1 cellular context compared by ENCODE assay signal in the genomic region with DNA sequence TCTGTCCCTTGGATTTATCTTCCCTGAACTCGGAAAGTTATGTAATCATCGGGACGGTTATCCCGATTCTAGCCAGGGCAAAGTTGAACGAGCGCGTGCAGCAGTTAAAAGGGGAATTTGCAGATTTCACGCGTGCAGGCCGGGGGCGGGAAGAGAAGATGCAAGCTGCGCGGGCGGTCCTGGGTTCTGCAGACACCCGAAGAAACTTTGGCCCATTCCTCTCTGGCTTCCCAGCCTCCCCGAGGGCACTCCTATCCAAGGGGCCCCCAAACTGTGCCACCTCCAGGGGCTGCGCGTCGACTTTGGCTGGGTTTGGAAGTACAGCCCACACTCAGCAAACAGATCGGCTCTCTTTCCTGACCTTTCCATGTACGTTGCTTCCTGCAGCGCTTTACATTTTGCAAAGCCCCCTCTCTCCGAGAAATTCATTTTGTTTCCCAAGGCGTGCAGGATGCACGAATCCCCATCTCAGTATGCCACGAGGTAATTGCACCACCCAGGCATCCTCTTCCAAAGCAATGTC.
TF ChIP-seq lines count a peak whose summit lies in the region.

No MANE protein-coding gene starts in this region.

TF ChIP-seq in K562, 482 proteins besides CTCF, POLR2A, EP300 and RAD21:
- TF ChIP-seq NR2C1 (IDR thresholded peaks at IDR 0.05), result peak; percentile 31; the same call in 1 of the 2 replicates
- peak; percentile 28; the same call in 1 of the 2 replicates for TF ChIP-seq NR2C1 (tag; IDR thresholded peaks at IDR 0.05)
- TF ChIP-seq, protein P1, sequence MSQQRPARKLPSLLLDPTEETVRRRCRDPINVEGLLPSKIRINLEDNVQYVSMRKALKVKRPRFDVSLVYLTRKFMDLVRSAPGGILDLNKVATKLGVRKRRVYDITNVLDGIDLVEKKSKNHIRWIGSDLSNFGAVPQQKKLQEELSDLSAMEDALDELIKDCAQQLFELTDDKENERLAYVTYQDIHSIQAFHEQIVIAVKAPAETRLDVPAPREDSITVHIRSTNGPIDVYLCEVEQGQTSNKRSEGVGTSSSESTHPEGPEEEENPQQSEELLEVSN (IDR thresholded peaks at IDR 0.05; ENCODE audit: borderline replicate concordance in 1 of 2, extremely low read depth in 1 of 2, insufficient read depth in 1 of 2, insufficient read length in 1 of 2, low read depth in 1 of 2, low read length in 1 of 2, poor library complexity in 1 of 2, severe bottlenecking in 1 of 2), result peak; percentile 37 to 86
- 0 out of 2 replicates have a peak, but pooled peaks have one; percentile 20 for TF ChIP-seq EGR1 (conservative IDR thresholded peaks at IDR 0.05)
- TF ChIP-seq NR2C2 (CRISPR knock-in tag; IDR thresholded peaks at IDR 0.05), result no peak
- TF ChIP-seq NR2C2 (tag; IDR thresholded peaks at IDR 0.05), result peak; percentile 61; the same call in 1 of the 2 replicates
- TF ChIP-seq, protein P2, sequence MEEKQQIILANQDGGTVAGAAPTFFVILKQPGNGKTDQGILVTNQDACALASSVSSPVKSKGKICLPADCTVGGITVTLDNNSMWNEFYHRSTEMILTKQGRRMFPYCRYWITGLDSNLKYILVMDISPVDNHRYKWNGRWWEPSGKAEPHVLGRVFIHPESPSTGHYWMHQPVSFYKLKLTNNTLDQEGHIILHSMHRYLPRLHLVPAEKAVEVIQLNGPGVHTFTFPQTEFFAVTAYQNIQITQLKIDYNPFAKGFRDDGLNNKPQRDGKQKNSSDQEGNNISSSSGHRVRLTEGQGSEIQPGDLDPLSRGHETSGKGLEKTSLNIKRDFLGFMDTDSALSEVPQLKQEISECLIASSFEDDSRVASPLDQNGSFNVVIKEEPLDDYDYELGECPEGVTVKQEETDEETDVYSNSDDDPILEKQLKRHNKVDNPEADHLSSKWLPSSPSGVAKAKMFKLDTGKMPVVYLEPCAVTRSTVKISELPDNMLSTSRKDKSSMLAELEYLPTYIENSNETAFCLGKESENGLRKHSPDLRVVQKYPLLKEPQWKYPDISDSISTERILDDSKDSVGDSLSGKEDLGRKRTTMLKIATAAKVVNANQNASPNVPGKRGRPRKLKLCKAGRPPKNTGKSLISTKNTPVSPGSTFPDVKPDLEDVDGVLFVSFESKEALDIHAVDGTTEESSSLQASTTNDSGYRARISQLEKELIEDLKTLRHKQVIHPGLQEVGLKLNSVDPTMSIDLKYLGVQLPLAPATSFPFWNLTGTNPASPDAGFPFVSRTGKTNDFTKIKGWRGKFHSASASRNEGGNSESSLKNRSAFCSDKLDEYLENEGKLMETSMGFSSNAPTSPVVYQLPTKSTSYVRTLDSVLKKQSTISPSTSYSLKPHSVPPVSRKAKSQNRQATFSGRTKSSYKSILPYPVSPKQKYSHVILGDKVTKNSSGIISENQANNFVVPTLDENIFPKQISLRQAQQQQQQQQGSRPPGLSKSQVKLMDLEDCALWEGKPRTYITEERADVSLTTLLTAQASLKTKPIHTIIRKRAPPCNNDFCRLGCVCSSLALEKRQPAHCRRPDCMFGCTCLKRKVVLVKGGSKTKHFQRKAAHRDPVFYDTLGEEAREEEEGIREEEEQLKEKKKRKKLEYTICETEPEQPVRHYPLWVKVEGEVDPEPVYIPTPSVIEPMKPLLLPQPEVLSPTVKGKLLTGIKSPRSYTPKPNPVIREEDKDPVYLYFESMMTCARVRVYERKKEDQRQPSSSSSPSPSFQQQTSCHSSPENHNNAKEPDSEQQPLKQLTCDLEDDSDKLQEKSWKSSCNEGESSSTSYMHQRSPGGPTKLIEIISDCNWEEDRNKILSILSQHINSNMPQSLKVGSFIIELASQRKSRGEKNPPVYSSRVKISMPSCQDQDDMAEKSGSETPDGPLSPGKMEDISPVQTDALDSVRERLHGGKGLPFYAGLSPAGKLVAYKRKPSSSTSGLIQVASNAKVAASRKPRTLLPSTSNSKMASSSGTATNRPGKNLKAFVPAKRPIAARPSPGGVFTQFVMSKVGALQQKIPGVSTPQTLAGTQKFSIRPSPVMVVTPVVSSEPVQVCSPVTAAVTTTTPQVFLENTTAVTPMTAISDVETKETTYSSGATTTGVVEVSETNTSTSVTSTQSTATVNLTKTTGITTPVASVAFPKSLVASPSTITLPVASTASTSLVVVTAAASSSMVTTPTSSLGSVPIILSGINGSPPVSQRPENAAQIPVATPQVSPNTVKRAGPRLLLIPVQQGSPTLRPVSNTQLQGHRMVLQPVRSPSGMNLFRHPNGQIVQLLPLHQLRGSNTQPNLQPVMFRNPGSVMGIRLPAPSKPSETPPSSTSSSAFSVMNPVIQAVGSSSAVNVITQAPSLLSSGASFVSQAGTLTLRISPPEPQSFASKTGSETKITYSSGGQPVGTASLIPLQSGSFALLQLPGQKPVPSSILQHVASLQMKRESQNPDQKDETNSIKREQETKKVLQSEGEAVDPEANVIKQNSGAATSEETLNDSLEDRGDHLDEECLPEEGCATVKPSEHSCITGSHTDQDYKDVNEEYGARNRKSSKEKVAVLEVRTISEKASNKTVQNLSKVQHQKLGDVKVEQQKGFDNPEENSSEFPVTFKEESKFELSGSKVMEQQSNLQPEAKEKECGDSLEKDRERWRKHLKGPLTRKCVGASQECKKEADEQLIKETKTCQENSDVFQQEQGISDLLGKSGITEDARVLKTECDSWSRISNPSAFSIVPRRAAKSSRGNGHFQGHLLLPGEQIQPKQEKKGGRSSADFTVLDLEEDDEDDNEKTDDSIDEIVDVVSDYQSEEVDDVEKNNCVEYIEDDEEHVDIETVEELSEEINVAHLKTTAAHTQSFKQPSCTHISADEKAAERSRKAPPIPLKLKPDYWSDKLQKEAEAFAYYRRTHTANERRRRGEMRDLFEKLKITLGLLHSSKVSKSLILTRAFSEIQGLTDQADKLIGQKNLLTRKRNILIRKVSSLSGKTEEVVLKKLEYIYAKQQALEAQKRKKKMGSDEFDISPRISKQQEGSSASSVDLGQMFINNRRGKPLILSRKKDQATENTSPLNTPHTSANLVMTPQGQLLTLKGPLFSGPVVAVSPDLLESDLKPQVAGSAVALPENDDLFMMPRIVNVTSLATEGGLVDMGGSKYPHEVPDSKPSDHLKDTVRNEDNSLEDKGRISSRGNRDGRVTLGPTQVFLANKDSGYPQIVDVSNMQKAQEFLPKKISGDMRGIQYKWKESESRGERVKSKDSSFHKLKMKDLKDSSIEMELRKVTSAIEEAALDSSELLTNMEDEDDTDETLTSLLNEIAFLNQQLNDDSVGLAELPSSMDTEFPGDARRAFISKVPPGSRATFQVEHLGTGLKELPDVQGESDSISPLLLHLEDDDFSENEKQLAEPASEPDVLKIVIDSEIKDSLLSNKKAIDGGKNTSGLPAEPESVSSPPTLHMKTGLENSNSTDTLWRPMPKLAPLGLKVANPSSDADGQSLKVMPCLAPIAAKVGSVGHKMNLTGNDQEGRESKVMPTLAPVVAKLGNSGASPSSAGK (IDR thresholded peaks at IDR 0.05), result peak; percentile 49
- TF ChIP-seq, protein P3, sequence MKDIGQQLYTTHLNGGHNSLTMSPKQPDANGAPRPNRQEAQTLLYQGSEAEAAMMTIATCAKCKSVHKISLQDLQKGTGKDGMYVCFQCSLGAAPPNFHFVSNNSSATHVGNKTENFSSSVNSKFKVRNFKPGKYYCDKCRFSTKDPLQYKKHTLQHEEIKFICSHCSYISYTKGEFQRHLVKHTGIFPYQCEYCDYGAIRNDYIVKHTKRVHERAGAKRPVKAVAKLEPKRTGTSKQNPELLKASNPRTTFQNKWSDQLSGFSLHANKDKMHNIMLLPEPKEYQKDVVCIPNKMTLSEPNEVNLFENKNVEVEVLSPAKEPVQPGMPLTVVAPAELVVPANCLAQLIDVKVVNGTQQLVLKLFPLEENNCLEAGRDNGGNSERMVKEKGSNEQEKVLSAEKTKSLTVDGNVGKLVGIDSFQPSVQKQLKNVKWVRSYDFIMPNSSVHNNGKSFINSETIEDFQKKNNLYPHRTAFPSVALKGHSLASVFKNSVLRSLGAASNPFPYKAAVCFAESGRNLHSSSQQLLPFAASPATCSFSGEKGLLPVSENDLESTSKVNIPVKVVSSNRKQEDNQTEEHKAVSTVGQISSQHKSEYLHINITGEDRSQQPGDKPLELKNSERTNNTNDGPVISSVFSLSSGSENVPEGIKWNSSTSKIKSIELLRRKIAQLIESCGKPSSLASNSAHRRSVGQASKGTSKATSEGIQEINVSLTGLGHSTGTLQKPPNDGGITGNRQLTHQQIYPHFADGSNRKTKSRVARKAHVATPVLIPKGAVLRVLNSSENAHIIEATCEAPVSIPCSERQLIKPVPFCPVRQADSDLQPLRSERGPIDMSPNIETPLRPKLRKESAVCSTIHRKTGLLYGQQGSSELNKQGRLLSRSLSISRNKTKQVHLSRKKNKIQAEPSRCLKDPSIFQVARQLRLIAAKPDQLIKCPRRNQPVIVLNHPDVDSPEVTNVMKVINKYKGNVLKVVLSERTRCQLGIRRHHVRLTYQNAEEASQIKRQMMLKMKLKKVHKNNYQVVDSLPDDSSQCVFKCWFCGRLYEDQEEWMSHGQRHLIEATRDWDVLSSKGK (CRISPR knock-in tag; IDR thresholded peaks at IDR 0.05), result no peak
- TF ChIP-seq RBBP5 (IDR thresholded peaks at IDR 0.05; ENCODE audit: borderline replicate concordance, insufficient read depth, low read length, poor library complexity, severe bottlenecking), result peak; percentile 25
- TF ChIP-seq, protein P4, sequence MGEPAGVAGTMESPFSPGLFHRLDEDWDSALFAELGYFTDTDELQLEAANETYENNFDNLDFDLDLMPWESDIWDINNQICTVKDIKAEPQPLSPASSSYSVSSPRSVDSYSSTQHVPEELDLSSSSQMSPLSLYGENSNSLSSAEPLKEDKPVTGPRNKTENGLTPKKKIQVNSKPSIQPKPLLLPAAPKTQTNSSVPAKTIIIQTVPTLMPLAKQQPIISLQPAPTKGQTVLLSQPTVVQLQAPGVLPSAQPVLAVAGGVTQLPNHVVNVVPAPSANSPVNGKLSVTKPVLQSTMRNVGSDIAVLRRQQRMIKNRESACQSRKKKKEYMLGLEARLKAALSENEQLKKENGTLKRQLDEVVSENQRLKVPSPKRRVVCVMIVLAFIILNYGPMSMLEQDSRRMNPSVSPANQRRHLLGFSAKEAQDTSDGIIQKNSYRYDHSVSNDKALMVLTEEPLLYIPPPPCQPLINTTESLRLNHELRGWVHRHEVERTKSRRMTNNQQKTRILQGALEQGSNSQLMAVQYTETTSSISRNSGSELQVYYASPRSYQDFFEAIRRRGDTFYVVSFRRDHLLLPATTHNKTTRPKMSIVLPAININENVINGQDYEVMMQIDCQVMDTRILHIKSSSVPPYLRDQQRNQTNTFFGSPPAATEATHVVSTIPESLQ (CRISPR knock-in tag; IDR thresholded peaks at IDR 0.05), result no peak
- TF ChIP-seq NRF1 (conservative IDR thresholded peaks at IDR 0.05 in 1 of 2, IDR thresholded peaks at IDR 0.05 in 1 of 2), result 0 out of 4 replicates have a peak, but pooled peaks of 1 of the 2 experiments have one; percentile 26
- no peak for TF ChIP-seq ZNF408 (CRISPR knock-in tag; IDR thresholded peaks at IDR 0.05; ENCODE audit: low read depth)
- no peak for TF ChIP-seq RBM15 (IDR thresholded peaks at IDR 0.05; ENCODE audit: insufficient read depth, low read length)
- TF ChIP-seq NR2F6 (CRISPR knock-in tag; IDR thresholded peaks at IDR 0.05), result no peak
- peak; percentile 73 for TF ChIP-seq L3MBTL2 (IDR thresholded peaks at IDR 0.05)
- TF ChIP-seq ZBTB43 (CRISPR knock-in tag; IDR thresholded peaks at IDR 0.05), result no peak
- no peak for TF ChIP-seq TFAM (CRISPR knock-in tag; conservative IDR thresholded peaks at IDR 0.05)
- TF ChIP-seq CBX5 (IDR thresholded peaks at IDR 0.05; ENCODE audit: borderline replicate concordance, low read depth), result no peak
